In the genomic region with DNA sequence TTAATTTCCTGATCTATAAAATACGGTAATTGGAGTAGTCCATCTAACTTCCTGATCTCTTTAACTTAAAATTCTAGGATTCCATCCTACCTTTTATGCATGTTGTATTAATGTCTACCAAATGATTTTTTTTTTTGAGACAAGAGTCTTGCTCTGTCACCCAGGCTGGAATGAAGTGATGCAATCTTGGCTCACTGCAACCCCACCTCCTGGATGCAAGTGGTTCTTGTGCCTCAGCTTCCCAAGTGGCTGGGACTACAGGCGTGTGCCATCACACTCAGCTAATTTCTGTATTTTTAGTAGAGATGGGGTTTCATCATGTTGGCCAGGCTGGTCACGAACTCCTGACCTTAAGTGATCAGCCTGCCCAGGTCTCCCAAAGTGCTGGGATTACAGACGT, we compare ENCODE assay signal across 1 cellular context.
TF ChIP-seq lines count a peak whose summit lies in the region.

No MANE protein-coding gene starts in this region.

TF ChIP-seq in HCT116, 20 proteins besides CTCF, POLR2A, EP300 and RAD21:
- TF ChIP-seq SRF (IDR thresholded peaks at IDR 0.05; ENCODE audit: low read depth) (no peak), EZH2phosphoT487 (IDR thresholded peaks at IDR 0.05; ENCODE audit: borderline replicate concordance) (no peak), ATF3 (IDR thresholded peaks at IDR 0.05) (peak; percentile 13; the same call in 1 of the 2 replicates), ELF1 (IDR thresholded peaks at IDR 0.05; ENCODE audit: borderline replicate concordance, low read depth) (no peak)
